In genomic region chr15:57218826-57219576, GRCh38 we compare ENCODE assay signal across 9 cellular contexts.
A peak's percentile ranks its signal among the peaks of the same experiment; 100 is the strongest.
DNase-seq lines count a peak whose midpoint lies in the region; ATAC-seq and TF ChIP-seq lines count a peak whose summit lies in the region.
"Had no signal": no experiment of that assay in that cellular context is flagged by ENCODE, and none has a peak within 500 bp of the region (broad histone marks: within the 10 kb centered on the region; RNA-seq: fewer than 3 reads in every experiment).

No MANE protein-coding gene starts in this region.

- no peaks in the 10 kb centered on the region for H3K36me3 ChIP-seq in left lung
- H3K36me3 ChIP-seq in ovary: no peaks in the 10 kb centered on the region

- WGBS in ovary, 3 donors: 88 to 90% (median 90%) methylated on average over 2 of the region's 2 CpGs

- H3K4me1 ChIP-seq in left lung (peaks cover 3 to 46% of the 10 kb centered on the region in 2 donors), ovary (ENCODE audit: insufficient read depth) (peaks cover 3% of the 10 kb centered on the region)

- no peaks in the 10 kb centered on the region for H3K27me3 ChIP-seq in left lung
- H3K27me3 ChIP-seq in ovary: no peaks in the 10 kb centered on the region

- TF ChIP-seq CTCF in WTC11 (IDR thresholded peaks at IDR 0.05): no peak
- no peak for TF ChIP-seq CTCF in left lung (IDR thresholded peaks at IDR 0.05)
- no peak for TF ChIP-seq CTCF in ovary (IDR thresholded peaks at IDR 0.05)

- H3K36me3 Mint-ChIP-seq in WTC11: no peaks in the 10 kb centered on the region

- H3K4me1 Mint-ChIP-seq in WTC11: peaks cover 83% of the 10 kb centered on the region

- CTCF ChIA-PET in WTC11 (lab: Charles Lee): interaction anchor here (1.0 to 2.3 kb wide), 2 partner anchors 20 to 87 kb away, joined by 4 to 10 read pairs; no protein-coding TSS in a partner anchor

- H3K27ac ChIP-seq in left lung (peak overlapping the region in 1 of 2 donors; percentile 68), ovary (no peak overlapping the region)
- H3K27ac ChIP-seq: epithelial cell of prostate had no signal

- no peaks in the 10 kb centered on the region for H3K27me3 Mint-ChIP-seq in WTC11 (ENCODE audit: low read depth)

- H3K4me3 Mint-ChIP-seq in WTC11: peak overlapping the region; percentile 69

- no peak for TF ChIP-seq EP300 in ovary (IDR thresholded peaks at IDR 0.05)

- H3K9me3 ChIP-seq in left lung (no peaks in the 10 kb centered on the region), ovary (no peaks in the 10 kb centered on the region)

- POLR2A ChIA-PET in WTC11 (lab: Charles Lee): no interaction called here

- H3K27ac Mint-ChIP-seq in WTC11: peak overlapping the region; percentile 87

- intact Hi-C loops in left lung (cut with DNase I) (loop anchor here in 1 of 2 donors (10.0 kb wide), 1 partner anchor 74 kb away; no protein-coding TSS in a partner anchor), ovary (cut with DNase I) (loop anchor here in 2 of 4 donors (10.0 kb wide), 2 partner anchors 64 to 724 kb away; no protein-coding TSS in a partner anchor)

- ATAC-seq in WTC11 (peak; percentile 94), left lung (peak; percentile 33), GM21423 (IDR thresholded peaks at IDR 0.05; ENCODE audit: unreplicated experiment) (no peak)

- H3K9me3 Mint-ChIP-seq in WTC11: no peaks in the 10 kb centered on the region

- no peak overlapping the region for H3K4me3 ChIP-seq in left lung
- H3K4me3 ChIP-seq in ovary: no peak overlapping the region

- DNase-seq in DMS153 treated with DMSO at 0.1 percent for 48 hours (lab: John Stamatoyannopoulos, UW; ENCODE audit: unreplicated experiment) (peak; percentile 64), NCI-H1417 treated with DMSO at 0.1 percent for 48 hours (lab: John Stamatoyannopoulos, UW) (peak; percentile 47), WTC11 (ENCODE audit: low spot score) (no peak), left lung (no peak), ovary (no peak)
- DNase-seq in stimulated activated CD4-positive, alpha-beta T cell treated with anti-CD3 and anti-CD28 coated beads, Interleukin-12 subunit alpha, Interleukin-12 subunit beta, amount 100 ng/mL, for 4 hours: no peak
- no peak for DNase-seq in stimulated activated naive CD4-positive, alpha-beta T cell (lab: John Stamatoyannopoulos, UW)

- TF ChIP-seq POLR2A in ovary (IDR thresholded peaks at IDR 0.05): no peak

TF ChIP-seq in WTC11, 78 proteins besides CTCF, POLR2A, EP300 and RAD21:
- TF ChIP-seq CREM (CRISPR knock-in tag; IDR thresholded peaks at IDR 0.05): no peak
- no peak for TF ChIP-seq CREB1 (CRISPR knock-in tag; IDR thresholded peaks at IDR 0.05)
- no peak for TF ChIP-seq ZBTB21 (CRISPR knock-in tag; IDR thresholded peaks at IDR 0.05; ENCODE audit: borderline replicate concordance)
- TF ChIP-seq GRHL2 (CRISPR knock-in tag; IDR thresholded peaks at IDR 0.05; ENCODE audit: insufficient replicate concordance, severe bottlenecking): no peak
- TF ChIP-seq MYBL2 (CRISPR knock-in tag; IDR thresholded peaks at IDR 0.05): no peak
- no peak for TF ChIP-seq ATF1 (CRISPR knock-in tag; IDR thresholded peaks at IDR 0.05)
TF ChIP-seq in WTC11: peak in this region for 0.

Comparison
In these comparisons a context has a peak if more than half of its experiments do, and no peak if none do; other contexts are left out.
1. DNase-seq: peak in DMS153 treated with DMSO at 0.1 percent for 48 hours (single experiment) and NCI-H1417 treated with DMSO at 0.1 percent for 48 hours (single experiment); none in WTC11 (single experiment), left lung (0 of 2), ovary (0 of 5), stimulated activated CD4-positive, alpha-beta T cell treated with anti-CD3 and anti-CD28 coated beads, Interleukin-12 subunit alpha, Interleukin-12 subunit beta, amount 100 ng/mL, for 4 hours (single experiment) and stimulated activated naive CD4-positive, alpha-beta T cell (0 of 6).